ENCODE assay signal across 1 cellular context in genomic region chr6:11083491-11083890, GRCh38.
TF ChIP-seq lines count a peak whose summit lies in the region.

No MANE protein-coding gene starts in this region.

TF ChIP-seq in IMR-90, 13 proteins besides CTCF, POLR2A, EP300 and RAD21:
- TF ChIP-seq FOS (IDR thresholded peaks at IDR 0.05; ENCODE audit: low read depth, low read length), result peak; percentile 64; the same call in 1 of the 2 replicates
- no peak for TF ChIP-seq MAZ (IDR thresholded peaks at IDR 0.05; ENCODE audit: borderline replicate concordance, low read depth, low read length)
TF ChIP-seq in IMR-90: peak in this region for 1.
